ENCODE assay signal across 13 cellular contexts in the genomic region with DNA sequence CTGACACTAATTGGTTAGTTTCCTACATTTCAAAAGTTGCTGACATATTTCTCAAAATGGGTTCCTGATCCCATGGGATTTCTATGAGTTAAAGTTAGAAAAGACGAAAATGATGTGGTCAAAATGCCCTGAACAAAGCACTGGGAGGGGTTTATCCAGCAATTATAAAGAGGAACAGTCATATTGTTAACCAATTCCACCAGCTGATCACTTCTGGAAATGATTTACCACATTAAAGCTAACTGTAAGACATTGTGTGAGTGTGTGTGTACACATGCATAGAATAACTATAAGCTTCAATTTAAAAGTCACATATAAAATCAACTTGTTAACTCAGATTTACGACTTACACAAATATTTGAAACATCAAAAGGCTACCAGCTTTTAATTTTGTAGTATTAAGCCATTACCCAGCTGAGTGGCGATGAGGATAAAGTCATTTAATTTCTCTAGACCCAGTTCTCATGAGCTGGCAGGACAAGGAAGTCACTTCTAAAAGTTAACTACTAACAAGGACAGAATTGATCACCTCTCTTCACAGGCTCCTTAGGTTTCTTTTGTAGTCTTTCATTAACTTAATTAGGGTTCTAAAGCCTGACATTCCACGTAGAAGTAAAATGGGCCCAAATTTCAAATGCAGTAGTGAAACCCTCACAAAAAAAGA. TPM values are rescaled to one million over a fixed set of nuclear protein-coding genes. Genes with fewer than 3 reads are reported as not detected.
DNase-seq lines count a peak whose midpoint lies in the region; ATAC-seq, FAIRE-seq and TF ChIP-seq lines count a peak whose summit lies in the region.
"Had no signal": no experiment of that assay in that cellular context is flagged by ENCODE, and none has a peak within 500 bp of the region (broad histone marks: within the 10 kb centered on the region; RNA-seq: fewer than 3 reads in every experiment).

No MANE protein-coding gene starts in this region.

- intact Hi-C loops in K562 (cut with micrococcal nuclease), result loop anchor here (2.0 kb wide), 1 partner anchor 24 kb away; no protein-coding TSS in a partner anchor

- H2BK5ac ChIP-seq in neuronal stem cell (ENCODE audit: low read length), result no peak overlapping the region

- DNase-seq in K562 (ENCODE audit: extremely low read depth in 1 of 4, low spot score in 3 of 4), result no peak
- DNase-seq in neuronal stem cell (ENCODE audit: low spot score), result no peak
- DNase-seq in stimulated activated CD4-positive, alpha-beta T cell treated with anti-CD3 and anti-CD28 coated beads, Interleukin-2, amount 100 ng/mL, for 24 hours, result no peak
- DNase-seq in NCI-H2107 (lab: John Stamatoyannopoulos, UW), result no peak
- no peak for DNase-seq in HFFc6
- DNase-seq: activated CD4-positive, alpha-beta T cell treated with anti-CD3 and anti-CD28 coated beads for 4 hours; activated naive CD4-positive, alpha-beta T cell treated with anti-CD3 and anti-CD28 coated beads for 36 hours; Caco-2; head of caudate nucleus; Karpas-422; tibial artery had no signal

- no peak for FAIRE-seq in K562 (lab: Jason Lieb, UNC)

- no peak overlapping the region for H4K8ac ChIP-seq in neuronal stem cell (ENCODE audit: low read depth, low read length)

- no peaks in the 10 kb centered on the region for H3K27me3 ChIP-seq in K562 (ENCODE audit: control insufficient read depth in 2 of 2, insufficient read depth in 2 of 2, low read length in 2 of 2)
- H3K27me3 ChIP-seq in neuronal stem cell (ENCODE audit: control insufficient read depth in 3 of 3, insufficient read depth in 3 of 3, low read depth in 1 of 3, low read length in 3 of 3), result no peaks in the 10 kb centered on the region
- H3K27me3 ChIP-seq: tibial artery had no signal

- H3K14ac ChIP-seq in neuronal stem cell (ENCODE audit: low read length), result no peak overlapping the region

- no peak overlapping the region for H3K18ac ChIP-seq in neuronal stem cell (ENCODE audit: low read length)

- ATAC-seq in GM18909 (IDR thresholded peaks at IDR 0.05; ENCODE audit: poor library complexity, unreplicated experiment) (peak; percentile 42), HG03460 (IDR thresholded peaks at IDR 0.05; ENCODE audit: unreplicated experiment) (peak; percentile 39), K562 (no peak)

- no peak overlapping the region for H4K91ac ChIP-seq in neuronal stem cell (ENCODE audit: low read depth, low read length, poor library complexity)

- 62% methylated on average over 4 of the region's 4 CpGs for WGBS in K562 (ENCODE audit: insufficient coverage, low coverage, missing lambda C conversion rate)
- WGBS in neuronal stem cell (ENCODE audit: extremely low coverage in 2 of 2, insufficient read length in 2 of 2, insufficient replicate concordance in 1 of 2), 2 donors, result no CpG with 5 or more reads among the region's 4 CpGs

- no peaks in the 10 kb centered on the region for H3K9me1 ChIP-seq in K562 (ENCODE audit: control insufficient read depth, insufficient read depth, low read length)

- H3K36me3 ChIP-seq in K562 (ENCODE audit: control insufficient read depth, insufficient read depth, low read length) (peaks cover 69% of the 10 kb centered on the region), neuronal stem cell (replicated peaks in 1 of 2; ENCODE audit: control insufficient read depth in 2 of 2, insufficient read depth in 2 of 2, low read length in 2 of 2) (peaks cover 4 to 10% of the 10 kb centered on the region in 2 donors)

- BruUV-seq in K562 (replicated peaks; lab: Mats Ljungman, UMichigan), result no TSS peak

- H2BK120ac ChIP-seq in neuronal stem cell (ENCODE audit: low read depth, low read length), result no peak overlapping the region

- no peak overlapping the region for H2BK12ac ChIP-seq in neuronal stem cell (ENCODE audit: low read length)

- no peak overlapping the region for H3K23ac ChIP-seq in neuronal stem cell (ENCODE audit: low read depth, low read length, poor library complexity)

- H2BK15ac ChIP-seq in neuronal stem cell (ENCODE audit: low read length), result no peak overlapping the region

- TF ChIP-seq EP300 in K562 (IDR thresholded peaks at IDR 0.05; ENCODE audit: low read length), result no peak

- no peak for TF ChIP-seq RAD21 in K562 (CRISPR knock-in tag; conservative IDR thresholded peaks at IDR 0.05 in 1 of 2, IDR thresholded peaks at IDR 0.05 in 1 of 2)

- H3K4me3 ChIP-seq in K562 (no peak overlapping the region), neuronal stem cell (ENCODE audit: low read length in 2 of 2) (no peak overlapping the region)
- H3K4me3 ChIP-seq: tibial artery had no signal

- H4K20me1 ChIP-seq in K562 (replicated peaks; ENCODE audit: control insufficient read depth, insufficient read depth, low read length), result no peaks in the 10 kb centered on the region; the same call in 1 of the 2 replicates

- no peaks in the 10 kb centered on the region for H3K9me3 ChIP-seq in K562 (replicated peaks; ENCODE audit: control insufficient read depth, insufficient read depth, low read depth, low read length)
- H3K9me3 ChIP-seq in neuronal stem cell (replicated peaks in 1 of 2; ENCODE audit: control insufficient read depth in 2 of 2, insufficient read depth in 1 of 2, low read depth in 1 of 2, low read length in 2 of 2), result no peaks in the 10 kb centered on the region
- H3K9me3 ChIP-seq: Caco-2, tibial artery had no signal

- no peak overlapping the region for H3K4me3 Mint-ChIP-seq in HFFc6
- H3K4me3 Mint-ChIP-seq: activated naive CD4-positive, alpha-beta T cell treated with anti-CD3 and anti-CD28 coated beads for 36 hours had no signal

- peaks cover 4% of the 10 kb centered on the region; the same call in 1 of the 2 replicates for H3K9me3 Mint-ChIP-seq in HFFc6
- H3K9me3 Mint-ChIP-seq: activated naive CD4-positive, alpha-beta T cell treated with anti-CD3 and anti-CD28 coated beads for 36 hours had no signal

- TF ChIP-seq CTCF in K562 (IDR thresholded peaks at IDR 0.05 in 2 of 3, conservative IDR thresholded peaks at IDR 0.05 in 1 of 3; ENCODE audit: insufficient read depth in 2 of 3, low read depth in 1 of 3, low read length in 3 of 3), result no peak
- no peak for TF ChIP-seq CTCF in HFFc6 (IDR thresholded peaks at IDR 0.05)

- POLR2A ChIA-PET in K562 (lab: Yijun Ruan, JAX), result interaction anchor here (0.7 to 1.4 kb wide), 5 partner anchors 9 to 38 kb away, joined by 3 to 4 read pairs (median 3); no protein-coding TSS in a partner anchor

- H3K4me1 ChIP-seq in K562 (replicated peaks in 1 of 2; ENCODE audit: control insufficient read depth in 2 of 2, insufficient read depth in 2 of 2, low read length in 2 of 2) (peaks cover 36 to 88% of the 10 kb centered on the region in 2 experiments), neuronal stem cell (ENCODE audit: control insufficient read depth in 2 of 2, insufficient read depth in 1 of 2, low read depth in 1 of 2, low read length in 2 of 2) (peaks cover 21 to 24% of the 10 kb centered on the region in 2 donors)

- no peak overlapping the region for H3K27ac Mint-ChIP-seq in HFFc6
- H3K27ac Mint-ChIP-seq: activated naive CD4-positive, alpha-beta T cell treated with anti-CD3 and anti-CD28 coated beads for 36 hours had no signal

- H3K4me1 Mint-ChIP-seq in HFFc6 (ENCODE audit: low read depth), result peaks cover 5% of the 10 kb centered on the region; the same call in 1 of the 2 replicates

- in situ Hi-C loops in K562 (cut with MboI), result no loop called here

- no peak overlapping the region for H3K4ac ChIP-seq in neuronal stem cell (ENCODE audit: low read length)

- H3K4me2 ChIP-seq in K562 (ENCODE audit: insufficient read depth, low read length), result no peak overlapping the region
- no peak overlapping the region for H3K4me2 ChIP-seq in neuronal stem cell (ENCODE audit: insufficient read depth, low read length, poor library complexity, severe bottlenecking)

- peak overlapping the region; percentile 91 for H3K27ac ChIP-seq in K562 (ENCODE audit: extremely low read depth, low read depth, low read length)
- peak overlapping the region; percentile 72 for H3K27ac ChIP-seq in neuronal stem cell (replicated peaks; ENCODE audit: low read length)
- H3K27ac ChIP-seq: tibial artery had no signal

- no peaks in the 10 kb centered on the region for H3K36me3 Mint-ChIP-seq in HFFc6 (ENCODE audit: low read depth)

- H3K79me1 ChIP-seq in neuronal stem cell (ENCODE audit: low read depth, low read length), result no peaks in the 10 kb centered on the region

- H2AFZ ChIP-seq in K562 (ENCODE audit: low read depth, low read length) (no peak overlapping the region), neuronal stem cell (ENCODE audit: low read length) (no peak overlapping the region)

- CTCF ChIA-PET in K562 (lab: Yijun Ruan, JAX; ENCODE audit: low intra/inter-chr PET ratio), result no interaction called here

- TF ChIP-seq POLR2A in K562 (conservative IDR thresholded peaks at IDR 0.05), result no peak

- H3K79me2 ChIP-seq in K562 (ENCODE audit: control insufficient read depth, insufficient read depth, low read length), result peaks cover 99% of the 10 kb centered on the region

- H3K27me3 Mint-ChIP-seq in HFFc6 (ENCODE audit: insufficient read depth), result no peaks in the 10 kb centered on the region

- H3K9ac ChIP-seq in K562 (ENCODE audit: insufficient read depth in 1 of 2, low read depth in 2 of 2, low read length in 2 of 2) (peak overlapping the region in 1 of 2 experiments; percentile 4; a peak in 1 of 4 replicates), neuronal stem cell (ENCODE audit: low read depth, low read length, poor library complexity) (no peak overlapping the region)

- H2AK5ac ChIP-seq in neuronal stem cell (ENCODE audit: low read depth, low read length), result no peak overlapping the region

RNA-seq across cellular contexts. Expression of a gene that starts 40.4 kb away (rescaled TPM):
- 34.5 and 78.1 TPM in 2 replicates for total RNA-seq in K562 (2011; cell fraction: chromatin; rRNA removed; ENCODE audit: low replicate concordance)
- 44.4 and 48.3 TPM in 2 replicates for total RNA-seq in K562 (2011; cell fraction: nucleolus; rRNA removed)
- 69.6 and 93.7 TPM in 2 replicates for total RNA-seq in K562 (2011; cell fraction: nucleoplasm; rRNA removed)
- total RNA-seq in K562 (2014; rRNA removed), result 74.9 and 77.6 TPM in 2 replicates
- 68.7 and 75.4 TPM in 2 replicates for total RNA-seq in K562 (2014; rRNA removed; fragmentation: Illumina TruSeq; extraction: Trizol)
- 51.1 and 55.2 TPM in 2 replicates for total RNA-seq in K562 (2015; rRNA removed; fragmentation: Illumina TruSeq; extraction: Trizol)
- total RNA-seq in K562 (2021), result 75.0 and 78.4 TPM in 2 replicates
- polyA plus RNA-seq in K562 (2011; rRNA removed), result 33.3 and 59.7 TPM in 2 replicates
- polyA plus RNA-seq in K562 (2011; cell fraction: cytosol; rRNA removed), result 15.3 and 17.2 TPM in 2 replicates
- 12.3 and 13.9 TPM in 2 replicates for polyA plus RNA-seq in K562 (2011; cell fraction: nucleus; rRNA removed)
- 44.4 and 59.0 TPM in 2 replicates for polyA plus RNA-seq in K562 (2012)
- polyA plus RNA-seq in K562 (2014; fragmentation: Illumina TruSeq; extraction: Trizol), result 50.5 and 62.6 TPM in 2 replicates
- 10 to 100 TPM; 24.5 to 27.7 TPM for polyA plus RNA-seq in K562 (2014; fragmentation: Nextera tagmentation; extraction: Ambion mirVana)
- polyA plus RNA-seq in K562 (2014; rRNA removed), result 47.5 and 48.7 TPM in 2 replicates
- polyA minus RNA-seq in K562 (2011; rRNA and poly(A)+ RNA removed), result 39.6 and 50.2 TPM in 2 replicates
- polyA minus RNA-seq in K562 (2011; cell fraction: cytosol; rRNA and poly(A)+ RNA removed), result 22.8 and 28.5 TPM in 2 replicates
- 26.5 and 34.9 TPM in 2 replicates for polyA minus RNA-seq in K562 (2011; cell fraction: nucleus; rRNA and poly(A)+ RNA removed)
- 6.4 TPM for polyA plus RNA-seq in neuronal stem cell (2013, experiment 1 of 2)
- polyA plus RNA-seq in neuronal stem cell (2013, experiment 2 of 2), result 6.5 TPM
- total RNA-seq in HFFc6 (2021; fragmentation: NEBNext Ultra II Directional; extraction: Animal tissue kit (Norgen Biotek cat#: 25700)), result under 1 TPM; 0.12 to 0.64 (median 0.16) TPM

Comparison
In these comparisons a context has a peak if more than half of its experiments do, and no peak if none do; other contexts are left out.
1. RNA of a gene that starts 40.4 kb away (total RNA-seq): 34.5 to 93.7 TPM in K562; 0.12 to 0.64 TPM in HFFc6; every median in the first group is over 10 times any median in the second.